In the genomic region with DNA sequence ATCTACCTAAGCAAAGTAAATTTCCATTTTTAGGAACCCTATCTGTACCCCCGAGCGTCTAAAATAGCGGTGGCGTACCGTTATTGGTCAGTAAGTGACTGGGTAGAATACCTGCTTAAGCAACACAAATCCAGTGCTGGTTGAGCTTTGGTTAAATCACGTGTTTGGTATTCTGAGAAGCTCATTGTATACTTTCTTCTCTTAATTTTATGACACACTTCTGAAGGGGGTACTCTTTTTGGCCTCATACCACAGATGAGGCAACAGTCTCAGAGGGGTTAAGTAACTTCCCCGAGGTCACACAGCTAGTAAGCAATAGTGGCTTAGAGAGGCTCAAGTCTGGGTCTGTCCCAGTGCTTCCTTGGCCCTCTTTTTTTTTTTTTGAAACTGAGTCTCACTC, we compare ENCODE assay signal across 2 cellular contexts.
A peak's percentile ranks its signal among the peaks of the same experiment; 100 is the strongest.
TF ChIP-seq lines count a peak whose summit lies in the region.

No MANE protein-coding gene starts in this region.

TF ChIP-seq in A549, 52 proteins besides CTCF, POLR2A, EP300 and RAD21 (continued from another document):
- peak; percentile 15 for TF ChIP-seq ZFP36 (IDR thresholded peaks at IDR 0.05; ENCODE audit: borderline replicate concordance, partially characterized antibody)

TF ChIP-seq in GM23338, 12 proteins besides CTCF, POLR2A, EP300 and RAD21 (continued from another document):
- TF ChIP-seq, protein P1, sequence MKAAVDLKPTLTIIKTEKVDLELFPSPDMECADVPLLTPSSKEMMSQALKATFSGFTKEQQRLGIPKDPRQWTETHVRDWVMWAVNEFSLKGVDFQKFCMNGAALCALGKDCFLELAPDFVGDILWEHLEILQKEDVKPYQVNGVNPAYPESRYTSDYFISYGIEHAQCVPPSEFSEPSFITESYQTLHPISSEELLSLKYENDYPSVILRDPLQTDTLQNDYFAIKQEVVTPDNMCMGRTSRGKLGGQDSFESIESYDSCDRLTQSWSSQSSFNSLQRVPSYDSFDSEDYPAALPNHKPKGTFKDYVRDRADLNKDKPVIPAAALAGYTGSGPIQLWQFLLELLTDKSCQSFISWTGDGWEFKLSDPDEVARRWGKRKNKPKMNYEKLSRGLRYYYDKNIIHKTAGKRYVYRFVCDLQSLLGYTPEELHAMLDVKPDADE (IDR thresholded peaks at IDR 0.05) = no peak
- no peak for TF ChIP-seq ZNF331 (CRISPR knock-in tag; IDR thresholded peaks at IDR 0.05; ENCODE audit: low read depth)
- TF ChIP-seq, protein P2, sequence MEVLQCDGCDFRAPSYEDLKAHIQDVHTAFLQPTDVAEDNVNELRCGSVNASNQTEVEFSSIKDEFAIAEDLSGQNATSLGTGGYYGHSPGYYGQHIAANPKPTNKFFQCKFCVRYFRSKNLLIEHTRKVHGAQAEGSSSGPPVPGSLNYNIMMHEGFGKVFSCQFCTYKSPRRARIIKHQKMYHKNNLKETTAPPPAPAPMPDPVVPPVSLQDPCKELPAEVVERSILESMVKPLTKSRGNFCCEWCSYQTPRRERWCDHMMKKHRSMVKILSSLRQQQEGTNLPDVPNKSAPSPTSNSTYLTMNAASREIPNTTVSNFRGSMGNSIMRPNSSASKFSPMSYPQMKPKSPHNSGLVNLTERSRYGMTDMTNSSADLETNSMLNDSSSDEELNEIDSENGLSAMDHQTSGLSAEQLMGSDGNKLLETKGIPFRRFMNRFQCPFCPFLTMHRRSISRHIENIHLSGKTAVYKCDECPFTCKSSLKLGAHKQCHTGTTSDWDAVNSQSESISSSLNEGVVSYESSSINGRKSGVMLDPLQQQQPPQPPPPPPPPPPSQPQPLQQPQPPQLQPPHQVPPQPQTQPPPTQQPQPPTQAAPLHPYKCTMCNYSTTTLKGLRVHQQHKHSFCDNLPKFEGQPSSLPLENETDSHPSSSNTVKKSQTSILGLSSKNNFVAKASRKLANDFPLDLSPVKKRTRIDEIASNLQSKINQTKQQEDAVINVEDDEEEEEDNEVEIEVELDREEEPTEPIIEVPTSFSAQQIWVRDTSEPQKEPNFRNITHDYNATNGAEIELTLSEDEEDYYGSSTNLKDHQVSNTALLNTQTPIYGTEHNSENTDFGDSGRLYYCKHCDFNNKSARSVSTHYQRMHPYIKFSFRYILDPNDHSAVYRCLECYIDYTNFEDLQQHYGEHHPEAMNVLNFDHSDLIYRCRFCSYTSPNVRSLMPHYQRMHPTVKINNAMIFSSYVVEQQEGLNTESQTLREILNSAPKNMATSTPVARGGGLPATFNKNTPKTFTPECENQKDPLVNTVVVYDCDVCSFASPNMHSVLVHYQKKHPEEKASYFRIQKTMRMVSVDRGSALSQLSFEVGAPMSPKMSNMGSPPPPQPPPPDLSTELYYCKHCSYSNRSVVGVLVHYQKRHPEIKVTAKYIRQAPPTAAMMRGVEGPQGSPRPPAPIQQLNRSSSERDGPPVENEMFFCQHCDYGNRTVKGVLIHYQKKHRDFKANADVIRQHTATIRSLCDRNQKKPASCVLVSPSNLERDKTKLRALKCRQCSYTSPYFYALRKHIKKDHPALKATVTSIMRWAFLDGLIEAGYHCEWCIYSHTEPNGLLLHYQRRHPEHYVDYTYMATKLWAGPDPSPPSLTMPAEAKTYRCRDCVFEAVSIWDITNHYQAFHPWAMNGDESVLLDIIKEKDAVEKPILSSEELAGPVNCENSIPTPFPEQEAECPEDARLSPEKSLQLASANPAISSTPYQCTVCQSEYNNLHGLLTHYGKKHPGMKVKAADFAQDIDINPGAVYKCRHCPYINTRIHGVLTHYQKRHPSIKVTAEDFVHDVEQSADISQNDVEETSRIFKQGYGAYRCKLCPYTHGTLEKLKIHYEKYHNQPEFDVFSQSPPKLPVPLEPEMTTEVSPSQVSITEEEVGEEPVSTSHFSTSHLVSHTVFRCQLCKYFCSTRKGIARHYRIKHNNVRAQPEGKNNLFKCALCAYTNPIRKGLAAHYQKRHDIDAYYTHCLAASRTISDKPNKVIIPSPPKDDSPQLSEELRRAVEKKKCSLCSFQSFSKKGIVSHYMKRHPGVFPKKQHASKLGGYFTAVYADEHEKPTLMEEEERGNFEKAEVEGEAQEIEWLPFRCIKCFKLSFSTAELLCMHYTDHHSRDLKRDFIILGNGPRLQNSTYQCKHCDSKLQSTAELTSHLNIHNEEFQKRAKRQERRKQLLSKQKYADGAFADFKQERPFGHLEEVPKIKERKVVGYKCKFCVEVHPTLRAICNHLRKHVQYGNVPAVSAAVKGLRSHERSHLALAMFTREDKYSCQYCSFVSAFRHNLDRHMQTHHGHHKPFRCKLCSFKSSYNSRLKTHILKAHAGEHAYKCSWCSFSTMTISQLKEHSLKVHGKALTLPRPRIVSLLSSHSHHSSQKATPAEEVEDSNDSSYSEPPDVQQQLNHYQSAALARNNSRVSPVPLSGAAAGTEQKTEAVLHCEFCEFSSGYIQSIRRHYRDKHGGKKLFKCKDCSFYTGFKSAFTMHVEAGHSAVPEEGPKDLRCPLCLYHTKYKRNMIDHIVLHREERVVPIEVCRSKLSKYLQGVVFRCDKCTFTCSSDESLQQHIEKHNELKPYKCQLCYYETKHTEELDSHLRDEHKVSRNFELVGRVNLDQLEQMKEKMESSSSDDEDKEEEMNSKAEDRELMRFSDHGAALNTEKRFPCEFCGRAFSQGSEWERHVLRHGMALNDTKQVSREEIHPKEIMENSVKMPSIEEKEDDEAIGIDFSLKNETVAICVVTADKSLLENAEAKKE (CRISPR knock-in tag; IDR thresholded peaks at IDR 0.05) = no peak
- TF ChIP-seq, protein P3, sequence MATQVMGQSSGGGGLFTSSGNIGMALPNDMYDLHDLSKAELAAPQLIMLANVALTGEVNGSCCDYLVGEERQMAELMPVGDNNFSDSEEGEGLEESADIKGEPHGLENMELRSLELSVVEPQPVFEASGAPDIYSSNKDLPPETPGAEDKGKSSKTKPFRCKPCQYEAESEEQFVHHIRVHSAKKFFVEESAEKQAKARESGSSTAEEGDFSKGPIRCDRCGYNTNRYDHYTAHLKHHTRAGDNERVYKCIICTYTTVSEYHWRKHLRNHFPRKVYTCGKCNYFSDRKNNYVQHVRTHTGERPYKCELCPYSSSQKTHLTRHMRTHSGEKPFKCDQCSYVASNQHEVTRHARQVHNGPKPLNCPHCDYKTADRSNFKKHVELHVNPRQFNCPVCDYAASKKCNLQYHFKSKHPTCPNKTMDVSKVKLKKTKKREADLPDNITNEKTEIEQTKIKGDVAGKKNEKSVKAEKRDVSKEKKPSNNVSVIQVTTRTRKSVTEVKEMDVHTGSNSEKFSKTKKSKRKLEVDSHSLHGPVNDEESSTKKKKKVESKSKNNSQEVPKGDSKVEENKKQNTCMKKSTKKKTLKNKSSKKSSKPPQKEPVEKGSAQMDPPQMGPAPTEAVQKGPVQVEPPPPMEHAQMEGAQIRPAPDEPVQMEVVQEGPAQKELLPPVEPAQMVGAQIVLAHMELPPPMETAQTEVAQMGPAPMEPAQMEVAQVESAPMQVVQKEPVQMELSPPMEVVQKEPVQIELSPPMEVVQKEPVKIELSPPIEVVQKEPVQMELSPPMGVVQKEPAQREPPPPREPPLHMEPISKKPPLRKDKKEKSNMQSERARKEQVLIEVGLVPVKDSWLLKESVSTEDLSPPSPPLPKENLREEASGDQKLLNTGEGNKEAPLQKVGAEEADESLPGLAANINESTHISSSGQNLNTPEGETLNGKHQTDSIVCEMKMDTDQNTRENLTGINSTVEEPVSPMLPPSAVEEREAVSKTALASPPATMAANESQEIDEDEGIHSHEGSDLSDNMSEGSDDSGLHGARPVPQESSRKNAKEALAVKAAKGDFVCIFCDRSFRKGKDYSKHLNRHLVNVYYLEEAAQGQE (IDR thresholded peaks at IDR 0.05; ENCODE audit: unreplicated experiment) = no peak
